In the genomic region with DNA sequence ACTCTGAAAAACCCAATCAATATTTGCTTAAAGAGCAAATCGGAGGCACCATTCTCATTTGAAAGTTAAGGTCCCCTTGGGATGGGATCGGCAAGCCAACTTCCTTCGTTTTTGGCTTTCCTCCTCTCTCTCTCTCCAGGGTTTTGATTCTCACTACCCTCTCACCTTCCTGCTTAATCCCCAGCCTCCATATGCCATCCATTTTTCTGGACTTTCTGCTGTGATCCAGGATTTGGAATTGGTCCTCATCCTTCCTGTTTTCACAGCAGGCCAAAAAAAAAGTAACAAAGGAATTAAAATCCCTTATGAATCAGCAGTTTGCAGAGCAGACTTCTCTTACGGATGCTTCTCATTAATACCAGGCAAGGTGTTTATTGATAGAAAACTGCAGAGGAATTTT, we compare ENCODE assay signal across 6 cellular contexts.
"Had no signal": no experiment of that assay in that cellular context is flagged by ENCODE, and none has a peak within 500 bp of the region (broad histone marks: within the 10 kb centered on the region; RNA-seq: fewer than 3 reads in every experiment).

No MANE protein-coding gene starts in this region.

- DNase-seq: GOT3, H7, HFFc6, KBM-7 had no signal

- H3K27ac ChIP-seq: HL-60 had no signal

- H3K9me3 ChIP-seq: HAP-1 had no signal

- H3K4me3 ChIP-seq: HAP-1 had no signal

- H3K4me1 ChIP-seq: HAP-1 had no signal

- H3K36me3 ChIP-seq: HAP-1 had no signal
